In genomic region chr1:90831910-90832309, GRCh38 we compare ENCODE assay signal across 1 cellular context.
TF ChIP-seq lines count a peak whose summit lies in the region.

No MANE protein-coding gene starts in this region.

TF ChIP-seq in GM12878, 131 proteins besides CTCF, POLR2A, EP300 and RAD21 (continued from another document):
- TF ChIP-seq EGR1 (IDR thresholded peaks at IDR 0.05; ENCODE audit: borderline replicate concordance in 1 of 2, low read depth in 2 of 2, low read length in 2 of 2) (no peak), ELK1 (IDR thresholded peaks at IDR 0.05; ENCODE audit: low read depth, low read length) (no peak), LARP7 (IDR thresholded peaks at IDR 0.05) (no peak), RAD51 (IDR thresholded peaks at IDR 0.05) (no peak), SMAD5 (IDR thresholded peaks at IDR 0.05; ENCODE audit: low read depth) (no peak), CREM (IDR thresholded peaks at IDR 0.05; ENCODE audit: low read depth) (no peak), RELA (IDR thresholded peaks at IDR 0.05; ENCODE audit: borderline replicate concordance, partially characterized antibody) (no peak), ZNF217 (IDR thresholded peaks at IDR 0.05) (no peak)
- TF ChIP-seq, protein P1, sequence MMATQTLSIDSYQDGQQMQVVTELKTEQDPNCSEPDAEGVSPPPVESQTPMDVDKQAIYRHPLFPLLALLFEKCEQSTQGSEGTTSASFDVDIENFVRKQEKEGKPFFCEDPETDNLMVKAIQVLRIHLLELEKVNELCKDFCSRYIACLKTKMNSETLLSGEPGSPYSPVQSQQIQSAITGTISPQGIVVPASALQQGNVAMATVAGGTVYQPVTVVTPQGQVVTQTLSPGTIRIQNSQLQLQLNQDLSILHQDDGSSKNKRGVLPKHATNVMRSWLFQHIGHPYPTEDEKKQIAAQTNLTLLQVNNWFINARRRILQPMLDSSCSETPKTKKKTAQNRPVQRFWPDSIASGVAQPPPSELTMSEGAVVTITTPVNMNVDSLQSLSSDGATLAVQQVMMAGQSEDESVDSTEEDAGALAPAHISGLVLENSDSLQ (IDR thresholded peaks at IDR 0.05) = no peak
TF ChIP-seq in GM12878: peak in this region for 0.
